ENCODE assay signal across 29 cellular contexts in genomic region chr22:48445113-48445827, GRCh38.
DNase-seq lines count a peak whose midpoint lies in the region; ATAC-seq and TF ChIP-seq lines count a peak whose summit lies in the region.
"Had no signal": no experiment of that assay in that cellular context is flagged by ENCODE, and none has a peak within 500 bp of the region (broad histone marks: within the 10 kb centered on the region; RNA-seq: fewer than 3 reads in every experiment).

No MANE protein-coding gene starts in this region.

- 77 to 83% methylated on average over 17 of the region's 17 CpGs for WGBS in GM23248 (ENCODE audit: low coverage in 1 of 2, low lambda C conversion rate in 2 of 2, missing lambda C conversion rate in 2 of 2), 2 experiments
- WGBS in H9 (ENCODE audit: extremely low coverage, insufficient read length, low lambda C conversion rate), result no CpG with 5 or more reads among the region's 17 CpGs

- no peak overlapping the region for H2BK20ac ChIP-seq in H9 (ENCODE audit: low read depth, low read length, poor library complexity, severe bottlenecking)

- no peak overlapping the region for H2BK120ac ChIP-seq in H9 (ENCODE audit: low read depth, low read length, poor library complexity, severe bottlenecking)

- no peak overlapping the region for H3K56ac ChIP-seq in H9 (ENCODE audit: insufficient read length, low read depth, low read length)

- H3K4me3 ChIP-seq in GM23248, result no peak overlapping the region
- H3K4me3 ChIP-seq in SU-DHL-6 (ENCODE audit: insufficient read depth, low read length, poor library complexity, severe bottlenecking), result no peak overlapping the region
- no peak overlapping the region for H3K4me3 ChIP-seq in osteoblast (ENCODE audit: insufficient read depth, low read length)
- no peak overlapping the region for H3K4me3 ChIP-seq in MM.1S (ENCODE audit: low read length)
- H3K4me3 ChIP-seq: colonic mucosa, pancreas, skin epidermis, upper lobe of right lung had no signal

- H3F3A ChIP-seq in GM23248 (ENCODE audit: insufficient read depth), result no peaks in the 10 kb centered on the region
- H3F3A ChIP-seq in SU-DHL-6 (ENCODE audit: insufficient read depth), result no peaks in the 10 kb centered on the region
- H3F3A ChIP-seq in MM.1S (ENCODE audit: insufficient read depth, low read length), result no peaks in the 10 kb centered on the region

- no peak overlapping the region for H2BK12ac ChIP-seq in H9 (ENCODE audit: insufficient read length, low read depth, low read length)

- no peak overlapping the region for H3T11ph ChIP-seq in H9 (ENCODE audit: low read length)

- H3K14ac ChIP-seq in H9 (ENCODE audit: insufficient read depth, low read length), result no peak overlapping the region

- H3K36me3 Mint-ChIP-seq in H9 (ENCODE audit: insufficient read depth in 1 of 3, low read depth in 3 of 3), result no peaks in the 10 kb centered on the region
- H3K36me3 Mint-ChIP-seq: activated naive CD4-positive, alpha-beta T cell treated with anti-CD3 and anti-CD28 coated beads, Interleukin-2, amount 50 U/mL, for 24 hours; CD14-positive monocyte had no signal

- H2BK5ac ChIP-seq in H9 (ENCODE audit: insufficient read length, low read length), result no peak overlapping the region

- no peak overlapping the region for H3K4me2 ChIP-seq in GM23248 (ENCODE audit: unreplicated experiment)
- peak overlapping the region; percentile 33 for H3K4me2 ChIP-seq in SU-DHL-6 (ENCODE audit: low read depth, low read length, poor library complexity, severe bottlenecking)
- H3K4me2 ChIP-seq in osteoblast (ENCODE audit: insufficient read depth, low read length), result no peak overlapping the region
- H3K4me2 ChIP-seq in H9 (ENCODE audit: insufficient read depth, insufficient read length, low read length), result no peak overlapping the region
- H3K4me2 ChIP-seq in MM.1S (ENCODE audit: low read depth, low read length), result no peak overlapping the region

- no peak overlapping the region for H4K91ac ChIP-seq in H9 (ENCODE audit: insufficient read length, low read depth, low read length)

- H3K4me3 Mint-ChIP-seq in H9, result no peak overlapping the region
- H3K4me3 Mint-ChIP-seq: activated CD4-positive, alpha-beta T cell treated with anti-CD3 and anti-CD28 coated beads for 36 hours; activated CD8-positive, alpha-beta T cell treated with anti-CD3 and anti-CD28 coated beads, Interleukin-2, amount 10 ng/mL, durations not matched to agents 7 days and 5 days; activated naive CD4-positive, alpha-beta T cell treated with anti-CD3 and anti-CD28 coated beads, Interleukin-2, amount 50 U/mL, for 24 hours; activated T-helper 17 cell treated with anti-CD3 and anti-CD28 coated beads, Interleukin-2, amount 50 U/mL, for 72 hours; CD14-positive monocyte had no signal

- H3K23me2 ChIP-seq in H9 (ENCODE audit: insufficient read length, low read depth, low read length, poor library complexity, severe bottlenecking), result no peaks in the 10 kb centered on the region

- DNase-seq in AG08395 (ENCODE audit: low spot score), result peak; percentile 53
- DNase-seq in GM23248, result peak; percentile 74
- DNase-seq in osteoblast (ENCODE audit: insufficient read length, low spot score, missing footprints), result peak; percentile 88
- DNase-seq in H9, result no peak
- no peak for DNase-seq in MM.1S
- no peak for DNase-seq in kidney glomerular epithelial cell (lab: John Stamatoyannopoulos, UW)
- DNase-seq: activated CD4-positive, alpha-beta T cell treated with anti-CD3 and anti-CD28 coated beads for 36 hours; activated CD8-positive, alpha-beta T cell treated with anti-CD3 and anti-CD28 coated beads, Interleukin-2, amount 10 ng/mL, durations not matched to agents 7 days and 5 days; amygdala; colonic mucosa; effector CD4-positive, alpha-beta T cell; hypothalamus; Kasumi-1; mesendoderm; NCI-H146; NCI-H446; NCI-H748 treated with DMSO at 0.1 percent for 48 hours; stimulated activated naive CD8-positive, alpha-beta T cell treated with anti-CD3 and anti-CD28 coated beads, Interleukin-15, Interleukin-2, amounts not matched to agents 100 U/mL and 50 U/mL, for 24 hours; T1000 had no signal

- H3K23ac ChIP-seq in H9 (ENCODE audit: insufficient read length, low read depth, low read length), result no peak overlapping the region

- peaks cover 4 to 9% of the 10 kb centered on the region in 2 experiments; a peak in 1 of 4 replicates for H3K4me1 Mint-ChIP-seq in H9
- H3K4me1 Mint-ChIP-seq: activated CD4-positive, alpha-beta T cell treated with anti-CD3 and anti-CD28 coated beads for 36 hours; activated naive CD4-positive, alpha-beta T cell treated with anti-CD3 and anti-CD28 coated beads, Interleukin-2, amount 50 U/mL, for 24 hours; activated T-helper 17 cell treated with anti-CD3 and anti-CD28 coated beads, Interleukin-2, amount 50 U/mL, for 72 hours; CD14-positive monocyte had no signal

- H3K27me3 ChIP-seq in GM23248 (replicated peaks; ENCODE audit: insufficient read depth) (no peaks in the 10 kb centered on the region), SU-DHL-6 (ENCODE audit: low read length) (no peaks in the 10 kb centered on the region), osteoblast (ENCODE audit: insufficient read depth, low read length) (no peaks in the 10 kb centered on the region), H9 (ENCODE audit: insufficient read depth, low read length) (no peaks in the 10 kb centered on the region; the same call in 1 of the 2 replicates), MM.1S (replicated peaks; ENCODE audit: insufficient read depth, low read length) (no peaks in the 10 kb centered on the region)
- H3K27me3 ChIP-seq: colonic mucosa, pancreas had no signal

- H3K4ac ChIP-seq in H9 (ENCODE audit: low read depth, low read length), result no peak overlapping the region

- no peaks in the 10 kb centered on the region for H3K79me1 ChIP-seq in H9 (ENCODE audit: insufficient read depth, low read depth, low read length, poor library complexity, severe bottlenecking)

- H2AFZ ChIP-seq in GM23248 (no peak overlapping the region), SU-DHL-6 (ENCODE audit: low read depth, low read length, severe bottlenecking) (no peak overlapping the region), osteoblast (ENCODE audit: low read length) (no peak overlapping the region), H9 (ENCODE audit: low read length) (no peak overlapping the region), MM.1S (ENCODE audit: low read length) (no peak overlapping the region)

- no peaks in the 10 kb centered on the region for H4K20me1 ChIP-seq in GM23248 (ENCODE audit: insufficient read depth)
- no peaks in the 10 kb centered on the region for H4K20me1 ChIP-seq in SU-DHL-6 (ENCODE audit: low read depth, low read length)
- H4K20me1 ChIP-seq in osteoblast (ENCODE audit: insufficient read depth, low read length), result no peaks in the 10 kb centered on the region
- H4K20me1 ChIP-seq in H9 (ENCODE audit: control insufficient read depth, insufficient read depth, insufficient read length), result no peaks in the 10 kb centered on the region
- H4K20me1 ChIP-seq in MM.1S (ENCODE audit: insufficient read depth, low read length), result no peaks in the 10 kb centered on the region

- no peaks in the 10 kb centered on the region for H3K9me3 Mint-ChIP-seq in H9
- H3K9me3 Mint-ChIP-seq: activated naive CD4-positive, alpha-beta T cell treated with anti-CD3 and anti-CD28 coated beads, Interleukin-2, amount 50 U/mL, for 24 hours; activated T-helper 17 cell treated with anti-CD3 and anti-CD28 coated beads, Interleukin-2, amount 50 U/mL, for 72 hours had no signal

- no peak overlapping the region for H2AK5ac ChIP-seq in H9 (ENCODE audit: insufficient read length, low read length)

- H3K27ac Mint-ChIP-seq in H9, result no peak overlapping the region
- H3K27ac Mint-ChIP-seq: activated CD4-positive, alpha-beta T cell treated with anti-CD3 and anti-CD28 coated beads for 36 hours; activated CD8-positive, alpha-beta T cell treated with anti-CD3 and anti-CD28 coated beads, Interleukin-2, amount 10 ng/mL, durations not matched to agents 7 days and 5 days; activated naive CD4-positive, alpha-beta T cell treated with anti-CD3 and anti-CD28 coated beads, Interleukin-2, amount 50 U/mL, for 24 hours; activated T-helper 17 cell treated with anti-CD3 and anti-CD28 coated beads, Interleukin-2, amount 50 U/mL, for 72 hours had no signal

- H3K18ac ChIP-seq in H9 (ENCODE audit: insufficient read length, low read depth, low read length), result no peak overlapping the region

- H3K9me3 ChIP-seq in GM23248 (ENCODE audit: low read depth) (no peaks in the 10 kb centered on the region), SU-DHL-6 (ENCODE audit: insufficient read depth, low read length) (no peaks in the 10 kb centered on the region), osteoblast (ENCODE audit: low read depth, low read length) (no peaks in the 10 kb centered on the region), H9 (ENCODE audit: control insufficient read depth, low read depth, low read length) (no peaks in the 10 kb centered on the region), MM.1S (replicated peaks; ENCODE audit: insufficient read depth, low read length) (no peaks in the 10 kb centered on the region)
- H3K9me3 ChIP-seq: colonic mucosa, pancreas, upper lobe of right lung had no signal

- in situ Hi-C loops in GM23248 (cut with MboI), result no loop called here

- TF ChIP-seq CTCF in SU-DHL-6 (IDR thresholded peaks at IDR 0.05; ENCODE audit: insufficient read depth, low read length, poor library complexity, severe bottlenecking), result no peak
- no peak for TF ChIP-seq CTCF in osteoblast (IDR thresholded peaks at IDR 0.05; ENCODE audit: extremely low read depth, low read depth, low read length)
- TF ChIP-seq CTCF in H9 (conservative IDR thresholded peaks at IDR 0.05), result no peak
- no peak for TF ChIP-seq CTCF in MM.1S (IDR thresholded peaks at IDR 0.05; ENCODE audit: low read length)

- H4K8ac ChIP-seq in H9 (replicated peaks; ENCODE audit: insufficient read length, low read depth, low read length), result no peak overlapping the region

- H3K4me1 ChIP-seq in GM23248 (ENCODE audit: insufficient read depth) (peaks cover 12% of the 10 kb centered on the region; the same call in 1 of the 2 replicates), osteoblast (ENCODE audit: insufficient read depth, low read length) (peaks cover 5% of the 10 kb centered on the region), H9 (ENCODE audit: insufficient read depth, low read length) (no peaks in the 10 kb centered on the region), MM.1S (ENCODE audit: low read length) (peaks cover 12% of the 10 kb centered on the region)
- H3K4me1 ChIP-seq: colonic mucosa, pancreas, upper lobe of right lung had no signal

- H3K27ac ChIP-seq in GM23248, result no peak overlapping the region
- no peak overlapping the region for H3K27ac ChIP-seq in SU-DHL-6 (ENCODE audit: low read depth, low read length)
- H3K27ac ChIP-seq in osteoblast (ENCODE audit: low read depth, low read length), result no peak overlapping the region
- H3K27ac ChIP-seq in H9 (ENCODE audit: insufficient read length, low read depth, low read length), result no peak overlapping the region
- H3K27ac ChIP-seq in MM.1S (ENCODE audit: low read length), result no peak overlapping the region
- H3K27ac ChIP-seq: colonic mucosa, pancreas, skin epidermis, upper lobe of right lung, VCaP had no signal

- H2BK15ac ChIP-seq in H9 (ENCODE audit: low read depth, low read length), result no peak overlapping the region

- H3K79me2 ChIP-seq in GM23248 (ENCODE audit: insufficient read depth) (no peaks in the 10 kb centered on the region), SU-DHL-6 (ENCODE audit: insufficient read depth, low read length) (no peaks in the 10 kb centered on the region), osteoblast (ENCODE audit: insufficient read depth, low read length) (no peaks in the 10 kb centered on the region), H9 (ENCODE audit: insufficient read depth, low read length) (no peaks in the 10 kb centered on the region), MM.1S (ENCODE audit: low read length) (no peaks in the 10 kb centered on the region)

- peaks cover 15% of the 10 kb centered on the region; the same call in 1 of the 2 replicates for H3K27me3 Mint-ChIP-seq in H9 (ENCODE audit: low read depth)
- H3K27me3 Mint-ChIP-seq: activated naive CD4-positive, alpha-beta T cell treated with anti-CD3 and anti-CD28 coated beads, Interleukin-2, amount 50 U/mL, for 24 hours; activated T-helper 17 cell treated with anti-CD3 and anti-CD28 coated beads, Interleukin-2, amount 50 U/mL, for 72 hours had no signal

- no peak for ATAC-seq in HG03432 (IDR thresholded peaks at IDR 0.05; ENCODE audit: unreplicated experiment)
- ATAC-seq: activated CD4-positive, alpha-beta T cell treated with anti-CD3 and anti-CD28 coated beads for 36 hours; activated CD8-positive, alpha-beta T cell treated with anti-CD3 and anti-CD28 coated beads, Interleukin-2, amount 10 ng/mL, durations not matched to agents 7 days and 5 days; activated T-helper 17 cell treated with anti-CD3 and anti-CD28 coated beads, Interleukin-2, amount 50 U/mL, for 72 hours; HepG2; pancreas; upper lobe of right lung had no signal

- H3K9ac ChIP-seq in GM23248 (no peak overlapping the region), SU-DHL-6 (ENCODE audit: low read length) (no peak overlapping the region), H9 (ENCODE audit: extremely low read depth, insufficient read length, low read length) (no peak overlapping the region), MM.1S (ENCODE audit: low read length) (no peak overlapping the region)

- H3K36me3 ChIP-seq in GM23248 (ENCODE audit: low read depth) (no peaks in the 10 kb centered on the region), SU-DHL-6 (ENCODE audit: low read length) (no peaks in the 10 kb centered on the region), osteoblast (ENCODE audit: insufficient read depth, low read length) (no peaks in the 10 kb centered on the region), MM.1S (replicated peaks; ENCODE audit: insufficient read depth, low read length) (no peaks in the 10 kb centered on the region)
- H3K36me3 ChIP-seq: colonic mucosa, pancreas, upper lobe of right lung had no signal

- H4K5ac ChIP-seq in H9 (ENCODE audit: insufficient read length, low read depth, low read length), result no peak overlapping the region

- no peaks in the 10 kb centered on the region for H3K9me2 ChIP-seq in GM23248 (ENCODE audit: insufficient read depth)
- H3K9me2 ChIP-seq in SU-DHL-6 (replicated peaks; ENCODE audit: insufficient read depth, low read length), result no peaks in the 10 kb centered on the region
- no peaks in the 10 kb centered on the region for H3K9me2 ChIP-seq in MM.1S (replicated peaks; ENCODE audit: insufficient read depth, low read length)

Comparison
In these comparisons a context has a peak if more than half of its experiments do, and no peak if none do; other contexts are left out.
1. DNase-seq: peak in AG08395 (single experiment), GM23248 (single experiment) and osteoblast (single experiment); none in H9 (single experiment), MM.1S (single experiment) and kidney glomerular epithelial cell (single experiment).